ENCODE assay signal across 23 cellular contexts in the genomic region with DNA sequence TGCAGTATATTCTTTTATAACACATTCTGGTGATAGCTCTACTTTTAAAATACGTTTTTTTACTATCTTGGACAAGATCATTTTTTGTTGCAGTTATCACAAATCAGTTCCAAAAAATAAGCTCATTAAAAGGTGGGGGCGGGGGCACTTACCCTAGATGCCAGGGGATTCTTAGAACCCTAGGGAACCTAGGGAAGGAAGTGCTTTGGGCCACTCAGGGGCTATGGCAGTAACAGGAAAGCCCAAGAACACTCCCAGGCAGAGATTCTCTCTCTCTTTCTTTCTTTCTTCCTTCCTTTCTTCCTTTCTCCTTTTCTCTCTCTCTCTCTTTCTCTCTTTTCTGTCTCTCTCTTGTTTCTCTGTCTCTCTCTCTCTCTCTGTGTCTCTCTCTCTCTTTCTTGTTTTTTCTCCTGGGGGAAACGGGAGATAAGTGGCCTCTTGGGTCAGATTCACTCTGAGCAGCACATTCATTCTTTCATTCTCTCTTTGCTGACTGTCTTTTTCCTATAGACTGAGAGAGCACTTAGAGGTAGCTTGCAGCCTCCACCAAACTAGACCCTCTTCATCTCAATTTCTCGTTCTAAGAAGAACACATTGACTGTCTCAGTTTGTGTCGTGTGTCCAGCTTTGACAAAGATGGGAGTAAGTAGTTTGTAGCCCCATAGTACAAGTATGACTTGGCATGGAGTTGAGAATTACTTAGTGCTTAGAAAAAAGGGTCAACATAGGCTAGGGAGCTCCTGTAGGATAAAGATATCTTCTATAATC. TPM values are rescaled to one million over a fixed set of nuclear protein-coding genes. Genes with fewer than 3 reads are reported as not detected.
DNase-seq lines count a peak whose midpoint lies in the region; ATAC-seq and TF ChIP-seq lines count a peak whose summit lies in the region.
"Had no signal": no experiment of that assay in that cellular context is flagged by ENCODE, and none has a peak within 500 bp of the region (broad histone marks: within the 10 kb centered on the region; RNA-seq: fewer than 3 reads in every experiment).

No MANE protein-coding gene starts in this region.

- intact Hi-C loops in ascending aorta (cut with DNase I): no loop called here
- intact Hi-C loops in ovary (cut with DNase I): no loop called here

- peak overlapping the region; percentile 11 for H3K4me3 Mint-ChIP-seq in activated T-cell treated with anti-CD3 and anti-CD28 coated beads, Interleukin-2, amount 50 U/mL, for 24 hours
- H3K4me3 Mint-ChIP-seq in HFFc6: no peak overlapping the region
- H3K4me3 Mint-ChIP-seq: activated naive CD8-positive, alpha-beta T cell treated with anti-CD3 and anti-CD28 coated beads, Interleukin-2, amount 10 ng/mL, durations not matched to agents 7 days and 5 days had no signal

- H3K4me1 ChIP-seq in ascending aorta: peaks cover 0 to 4% of the 10 kb centered on the region in 2 donors
- peaks cover 3% of the 10 kb centered on the region for H3K4me1 ChIP-seq in ovary (ENCODE audit: insufficient read depth)

- peaks cover 6 to 22% of the 10 kb centered on the region in 2 donors for H3K36me3 ChIP-seq in ascending aorta
- H3K36me3 ChIP-seq in ovary: no peaks in the 10 kb centered on the region

- no peaks in the 10 kb centered on the region for H3K9me3 ChIP-seq in ascending aorta
- H3K9me3 ChIP-seq in ovary: no peaks in the 10 kb centered on the region
- H3K9me3 ChIP-seq: SJSA1 had no signal

- no peaks in the 10 kb centered on the region for H3K27me3 ChIP-seq in ascending aorta
- no peaks in the 10 kb centered on the region for H3K27me3 ChIP-seq in ovary
- H3K27me3 ChIP-seq: SJSA1 had no signal

- TF ChIP-seq CTCF in HFFc6 (IDR thresholded peaks at IDR 0.05) (no peak), ascending aorta (IDR thresholded peaks at IDR 0.05) (no peak), ovary (IDR thresholded peaks at IDR 0.05) (no peak)

- ATAC-seq in stimulated activated naive CD8-positive, alpha-beta T cell treated with anti-CD3 and anti-CD28 coated beads, Interleukin-15, Interleukin-2, amounts not matched to agents 100 U/mL and 50 U/mL, for 24 hours: peak; percentile 28
- ATAC-seq in HG03280 (IDR thresholded peaks at IDR 0.05; ENCODE audit: unreplicated experiment): no peak
- ATAC-seq: left cardiac atrium had no signal

- WGBS in ovary, 3 donors: 78 to 83% (median 80%) methylated on average over 5 of the region's 5 CpGs

- peaks cover 3% of the 10 kb centered on the region for H3K9me3 Mint-ChIP-seq in activated T-cell treated with anti-CD3 and anti-CD28 coated beads, Interleukin-2, amount 50 U/mL, for 24 hours
- no peaks in the 10 kb centered on the region for H3K9me3 Mint-ChIP-seq in HFFc6
- H3K9me3 Mint-ChIP-seq: activated naive CD8-positive, alpha-beta T cell treated with anti-CD3 and anti-CD28 coated beads, Interleukin-2, amount 10 ng/mL, durations not matched to agents 7 days and 5 days had no signal

- peak overlapping the region; percentile 90 for H3K27ac Mint-ChIP-seq in activated T-cell treated with anti-CD3 and anti-CD28 coated beads, Interleukin-2, amount 50 U/mL, for 24 hours
- peak overlapping the region; percentile 4; the same call in 1 of the 2 replicates for H3K27ac Mint-ChIP-seq in HFFc6
- H3K27ac Mint-ChIP-seq: activated naive CD8-positive, alpha-beta T cell treated with anti-CD3 and anti-CD28 coated beads, Interleukin-2, amount 10 ng/mL, durations not matched to agents 7 days and 5 days had no signal

- H3K4me3 ChIP-seq in ascending aorta (no peak overlapping the region), ovary (no peak overlapping the region)
- H3K4me3 ChIP-seq: SJSA1 had no signal

- peaks cover 49% of the 10 kb centered on the region for H3K36me3 Mint-ChIP-seq in activated T-cell treated with anti-CD3 and anti-CD28 coated beads, Interleukin-2, amount 50 U/mL, for 24 hours (ENCODE audit: low read depth)
- peaks cover 14% of the 10 kb centered on the region for H3K36me3 Mint-ChIP-seq in HFFc6 (ENCODE audit: low read depth)

- TF ChIP-seq EP300 in ovary (IDR thresholded peaks at IDR 0.05): no peak

- H3K27me3 Mint-ChIP-seq in activated T-cell treated with anti-CD3 and anti-CD28 coated beads, Interleukin-2, amount 50 U/mL, for 24 hours: no peaks in the 10 kb centered on the region
- H3K27me3 Mint-ChIP-seq in HFFc6 (ENCODE audit: insufficient read depth): no peaks in the 10 kb centered on the region; the same call in 1 of the 2 replicates
- H3K27me3 Mint-ChIP-seq: activated naive CD8-positive, alpha-beta T cell treated with anti-CD3 and anti-CD28 coated beads, Interleukin-2, amount 10 ng/mL, durations not matched to agents 7 days and 5 days had no signal

- peaks cover 52% of the 10 kb centered on the region for H3K4me1 Mint-ChIP-seq in activated T-cell treated with anti-CD3 and anti-CD28 coated beads, Interleukin-2, amount 50 U/mL, for 24 hours (ENCODE audit: low read depth)
- peaks cover 22% of the 10 kb centered on the region for H3K4me1 Mint-ChIP-seq in HFFc6 (ENCODE audit: low read depth)

- TF ChIP-seq POLR2A in ovary (IDR thresholded peaks at IDR 0.05): no peak

- H3K27ac ChIP-seq in ascending aorta: peak overlapping the region; percentile 9 to 22
- H3K27ac ChIP-seq in ovary: no peak overlapping the region
- H3K27ac ChIP-seq: SJSA1 had no signal

- DNase-seq in activated T-cell treated with anti-CD3 and anti-CD28 coated beads, Interleukin-2, amount 50 U/mL, for 24 hours: no peak
- no peak for DNase-seq in activated T-cell treated with anti-CD3 and anti-CD28 coated beads, Interleukin-2, amount 50 U/mL, for 1 hour
- no peak for DNase-seq in HFFc6
- no peak for DNase-seq in ascending aorta (ENCODE audit: low spot score in 2 of 2)
- DNase-seq in stimulated activated naive CD8-positive, alpha-beta T cell treated with anti-CD3 and anti-CD28 coated beads, Interleukin-15, Interleukin-2, amounts not matched to agents 100 U/mL and 50 U/mL, for 24 hours: no peak
- no peak for DNase-seq in ovary
- no peak for DNase-seq in NCI-H1417 (lab: John Stamatoyannopoulos, UW)
- DNase-seq: activated CD8-positive, alpha-beta memory T cell treated with anti-CD3 and anti-CD28 coated beads for 24 hours; activated naive CD8-positive, alpha-beta T cell treated with anti-CD3 and anti-CD28 coated beads, Interleukin-2, amount 10 ng/mL, durations not matched to agents 7 days and 5 days; effector memory CD4-positive, alpha-beta T cell; GDM1; hypothalamus; Kasumi-1; left cardiac atrium; NCI-H1436 treated with DMSO at 0.1 percent for 48 hours; small intestine had no signal

RNA-seq across cellular contexts. Expression of a gene that starts 16.6 kb away (rescaled TPM):
- not detected for total RNA-seq in HFFc6 (2021; fragmentation: NEBNext Ultra II Directional; extraction: Animal tissue kit (Norgen Biotek cat#: 25700))
- not detected for total RNA-seq in ascending aorta
- not detected for total RNA-seq in ovary
- not detected for polyA plus RNA-seq in ovary
- total RNA-seq: left cardiac atrium, mononuclear cell, OCI-LY7, posterior vena cava, SJSA1, ureter had no signal
- polyA plus RNA-seq: AG04450, small intestine had no signal

RNA-seq across cellular contexts. Expression of a gene that starts 31.9 kb away (rescaled TPM):
- 10 to 100 TPM; 11.5 to 18.4 (median 15.2) TPM for total RNA-seq in HFFc6 (2021; fragmentation: NEBNext Ultra II Directional; extraction: Animal tissue kit (Norgen Biotek cat#: 25700))
- total RNA-seq in ascending aorta (13.2 TPM), ovary (10 to 100 TPM; 23.0 to 47.0 (median 29.8) TPM)
- 10 to 100 TPM in 1 of 2 donors, 1 to 10 TPM in 1; 4.3 to 14.7 TPM for polyA plus RNA-seq in ovary

RNA-seq across cellular contexts. Expression of a gene that starts 32.0 kb away (rescaled TPM):
- 10 to 100 TPM; 68.2 to 82.5 (median 74.3) TPM for total RNA-seq in HFFc6 (2021; fragmentation: NEBNext Ultra II Directional; extraction: Animal tissue kit (Norgen Biotek cat#: 25700))
- total RNA-seq in ascending aorta (13.8 TPM), ovary (10 to 100 TPM; 38.2 to 50.6 (median 46.7) TPM)
- 10 to 100 TPM; 55.6 to 80.3 TPM for polyA plus RNA-seq in ovary

Comparison
In these comparisons a context has a peak if more than half of its experiments do, and no peak if none do; other contexts are left out.
1. H3K27ac ChIP-seq: peak in ascending aorta (2 of 2); none in ovary (0 of 2).